In genomic region chr15:89812847-89813320, GRCh38 we compare ENCODE assay signal across 16 cellular contexts. TPM values are rescaled to one million over a fixed set of nuclear protein-coding genes. Genes with fewer than 3 reads are reported as not detected.
DNase-seq lines count a peak whose midpoint lies in the region; ATAC-seq and TF ChIP-seq lines count a peak whose summit lies in the region.
"Had no signal": no experiment of that assay in that cellular context is flagged by ENCODE, and none has a peak within 500 bp of the region (broad histone marks: within the 10 kb centered on the region; RNA-seq: fewer than 3 reads in every experiment).

No MANE protein-coding gene starts in this region.

- no peak overlapping the region for H4K91ac ChIP-seq in trophoblast cell (ENCODE audit: low read depth, low read length)

- peaks cover 22 to 44% (median 31%) of the 10 kb centered on the region in 11 experiments; a peak in 20 of 22 replicates for H3K27me3 ChIP-seq in BLaER1 treated with 17β-estradiol and CSF1 and Interleukin-3, amounts not matched to agents 10 nM and 100 nM
- peaks cover 27% of the 10 kb centered on the region for H3K27me3 ChIP-seq in trophoblast cell (ENCODE audit: insufficient read depth, low read length)

- H3K4me3 Mint-ChIP-seq in natural killer cell treated with Interleukin-12 subunit alpha and Interleukin-12 subunit beta and Interleukin-15 and Interleukin-18, amount 100 ng/mL, for 72 hours, result no peak overlapping the region
- H3K4me3 Mint-ChIP-seq: activated naive CD4-positive, alpha-beta T cell treated with anti-CD3 and anti-CD28 coated beads for 36 hours; WTC11 had no signal

- peaks cover 4 to 10% of the 10 kb centered on the region in 2 donors for H3K4me1 Mint-ChIP-seq in natural killer cell treated with Interleukin-12 subunit alpha and Interleukin-12 subunit beta and Interleukin-15 and Interleukin-18, amount 100 ng/mL, for 72 hours (ENCODE audit: low read depth in 2 of 2)
- H3K4me1 Mint-ChIP-seq: central memory CD8-positive, alpha-beta T cell had no signal

- H3K4me3 ChIP-seq in BLaER1 treated with 17β-estradiol and CSF1 and Interleukin-3, amounts not matched to agents 10 nM and 100 nM, result peak overlapping the region in 2 of 10 experiments; percentile 78 to 82; a peak in 4 of 20 replicates
- H3K4me3 ChIP-seq in fibroblast of mammary gland (ENCODE audit: control insufficient read depth, low read depth, low read length), result peak overlapping the region; percentile 89
- H3K4me3 ChIP-seq in trophoblast cell (ENCODE audit: low read depth, low read length), result no peak overlapping the region
- H3K4me3 ChIP-seq: lung had no signal

- H3K4ac ChIP-seq in trophoblast cell (ENCODE audit: low read depth, low read length), result no peak overlapping the region

- no peak overlapping the region for H3K23ac ChIP-seq in trophoblast cell (ENCODE audit: low read length)

- intact Hi-C loops in sciatic nerve (cut with DNase I), result no loop called here

- H2AFZ ChIP-seq in trophoblast cell (ENCODE audit: insufficient read depth, low read length, poor library complexity), result no peak overlapping the region

- no peak overlapping the region; a peak in 3 of 22 replicates for H3K27ac ChIP-seq in BLaER1 treated with 17β-estradiol and CSF1 and Interleukin-3, amounts not matched to agents 10 nM and 100 nM
- H3K27ac ChIP-seq in VCaP, result peak overlapping the region; percentile 98
- no peak overlapping the region for H3K27ac ChIP-seq in trophoblast cell (ENCODE audit: low read depth, low read length)
- H3K27ac ChIP-seq: thoracic aorta had no signal

- H3K4me2 ChIP-seq in BLaER1 treated with 17β-estradiol and CSF1 and Interleukin-3, amounts not matched to agents 10 nM and 100 nM, result peak overlapping the region in 8 of 11 experiments; percentile 15 to 94 (median 82); a peak in 9 of 22 replicates
- H3K4me2 ChIP-seq in trophoblast cell (ENCODE audit: low read length), result no peak overlapping the region

- H3K9me3 ChIP-seq in BLaER1 treated with 17β-estradiol and CSF1 and Interleukin-3, amounts not matched to agents 10 nM and 100 nM (replicated peaks in 1 of 11), result peaks cover 0 to 8% (median 6%) of the 10 kb centered on the region in 11 experiments; a peak in 16 of 22 replicates
- peaks cover 9% of the 10 kb centered on the region for H3K9me3 ChIP-seq in trophoblast cell (ENCODE audit: insufficient read depth, low read depth, low read length)
- H3K9me3 ChIP-seq: thoracic aorta had no signal

- no peak for DNase-seq in fibroblast of mammary gland (ENCODE audit: low read depth)
- no peak for DNase-seq in sciatic nerve (ENCODE audit: low spot score)
- DNase-seq in activated CD8-positive, alpha-beta memory T cell treated with anti-CD3 and anti-CD28 coated beads, Interleukin-2, amount 50 U/mL, for 48 hours, result no peak
- DNase-seq in trophoblast cell, result no peak
- DNase-seq in natural killer cell treated with Interleukin-12 subunit alpha and Interleukin-12 subunit beta and Interleukin-15 and Interleukin-18, amount 100 ng/mL, for 72 hours (ENCODE audit: low spot score), result no peak
- DNase-seq: activated naive CD4-positive, alpha-beta T cell treated with anti-CD3 and anti-CD28 coated beads for 36 hours; C1 segment of cervical spinal cord; NCI-H1105; nucleus accumbens had no signal

- H2BK5ac ChIP-seq in trophoblast cell (ENCODE audit: low read depth, low read length, poor library complexity), result no peak overlapping the region

- H3K27me3 Mint-ChIP-seq in natural killer cell treated with Interleukin-12 subunit alpha and Interleukin-12 subunit beta and Interleukin-15 and Interleukin-18, amount 100 ng/mL, for 72 hours, result peaks cover 20 to 21% of the 10 kb centered on the region in 2 donors

- peak; percentile 16 for ATAC-seq in sciatic nerve
- no peak for ATAC-seq in HG02885 (IDR thresholded peaks at IDR 0.05; ENCODE audit: poor library complexity, unreplicated experiment)
- ATAC-seq in natural killer cell treated with Interleukin-12 subunit alpha and Interleukin-12 subunit beta and Interleukin-15 and Interleukin-18, amount 100 ng/mL, for 72 hours, result no peak
- ATAC-seq: WTC11 had no signal

- H3K36me3 ChIP-seq in BLaER1 treated with 17β-estradiol and CSF1 and Interleukin-3, amounts not matched to agents 10 nM and 100 nM, result no peaks in the 10 kb centered on the region; a peak in 2 of 22 replicates
- H3K36me3 ChIP-seq in trophoblast cell (ENCODE audit: control insufficient read depth in 1 of 2, insufficient read depth in 2 of 2, low read length in 2 of 2), result no peaks in the 10 kb centered on the region
- H3K36me3 ChIP-seq: thoracic aorta had no signal

- H3K36me3 Mint-ChIP-seq in natural killer cell treated with Interleukin-12 subunit alpha and Interleukin-12 subunit beta and Interleukin-15 and Interleukin-18, amount 100 ng/mL, for 72 hours, result peaks cover 12% of the 10 kb centered on the region

- H3K14ac ChIP-seq in trophoblast cell (ENCODE audit: low read length), result no peak overlapping the region

- H3K79me1 ChIP-seq in trophoblast cell (ENCODE audit: low read length), result no peaks in the 10 kb centered on the region

- H3K9ac ChIP-seq in BLaER1 treated with 17β-estradiol and CSF1 and Interleukin-3, amounts not matched to agents 10 nM and 100 nM, result peak overlapping the region in 3 of 11 experiments; percentile 76 to 81 (median 78); a peak in 2 of 22 replicates
- no peak overlapping the region for H3K9ac ChIP-seq in trophoblast cell (ENCODE audit: low read length)

- no peak overlapping the region for H2BK12ac ChIP-seq in trophoblast cell (ENCODE audit: low read length)

- no peak overlapping the region for H4K12ac ChIP-seq in trophoblast cell (ENCODE audit: low read depth, low read length)

- no peak overlapping the region for H4K8ac ChIP-seq in trophoblast cell (ENCODE audit: low read depth, low read length)

- no peaks in the 10 kb centered on the region for H3K9me3 Mint-ChIP-seq in natural killer cell treated with Interleukin-12 subunit alpha and Interleukin-12 subunit beta and Interleukin-15 and Interleukin-18, amount 100 ng/mL, for 72 hours
- H3K9me3 Mint-ChIP-seq: activated naive CD4-positive, alpha-beta T cell treated with anti-CD3 and anti-CD28 coated beads for 36 hours; central memory CD8-positive, alpha-beta T cell had no signal

- H2BK120ac ChIP-seq in trophoblast cell (ENCODE audit: insufficient read depth, low read length, poor library complexity), result no peak overlapping the region

- no CpG with 5 or more reads among the region's 7 CpGs for WGBS in trophoblast cell (ENCODE audit: extremely low coverage, insufficient coverage, insufficient read length)

- peaks cover 14 to 35% (median 26%) of the 10 kb centered on the region in 10 experiments for H3K4me1 ChIP-seq in BLaER1 treated with 17β-estradiol and CSF1 and Interleukin-3, amounts not matched to agents 10 nM and 100 nM
- H3K4me1 ChIP-seq in trophoblast cell (ENCODE audit: control insufficient read depth in 1 of 2, insufficient read depth in 2 of 2, low read length in 2 of 2), result peaks cover 5 to 6% of the 10 kb centered on the region in 2 experiments

- peaks cover 0 to 52% (median 6%) of the 10 kb centered on the region in 11 experiments; a peak in 11 of 22 replicates for H4K20me1 ChIP-seq in BLaER1 treated with 17β-estradiol and CSF1 and Interleukin-3, amounts not matched to agents 10 nM and 100 nM

- TF ChIP-seq CTCF in VCaP (conservative IDR thresholded peaks at IDR 0.05) (no peak), fibroblast of mammary gland (conservative IDR thresholded peaks at IDR 0.05; ENCODE audit: control insufficient read depth, insufficient read depth, low read depth, low read length) (no peak)

- H3K79me2 ChIP-seq in trophoblast cell (ENCODE audit: control insufficient read depth, insufficient read depth, low read length, poor library complexity), result no peaks in the 10 kb centered on the region

- H3K27ac Mint-ChIP-seq in natural killer cell treated with Interleukin-12 subunit alpha and Interleukin-12 subunit beta and Interleukin-15 and Interleukin-18, amount 100 ng/mL, for 72 hours, result no peak overlapping the region
- H3K27ac Mint-ChIP-seq: activated naive CD4-positive, alpha-beta T cell treated with anti-CD3 and anti-CD28 coated beads for 36 hours; WTC11 had no signal

- no peak overlapping the region for H2AK5ac ChIP-seq in trophoblast cell (ENCODE audit: low read length)

- no peak overlapping the region for H3K18ac ChIP-seq in trophoblast cell (ENCODE audit: low read length)

RNA-seq across cellular contexts. Expression of gene ANPEP, which starts 1.8 kb away (rescaled TPM):
- 53.7 TPM for total RNA-seq in sciatic nerve
- 0.23 and 0.40 TPM in 2 replicates for polyA plus RNA-seq in trophoblast cell (2013)
- total RNA-seq in natural killer cell treated with Interleukin-12 subunit alpha and Interleukin-12 subunit beta and Interleukin-15 and Interleukin-18, amount 100 ng/mL, for 72 hours, result 1 to 10 TPM in 1 of 2 donors, not detected in 1; 3.2 TPM
- total RNA-seq: activated naive CD4-positive, alpha-beta T cell treated with anti-CD3 and anti-CD28 coated beads for 36 hours had no signal

RNA-seq across cellular contexts. Expression of gene MESP2, which starts 36.8 kb away (rescaled TPM):
- total RNA-seq in sciatic nerve, result 0.45 TPM
- polyA plus RNA-seq in trophoblast cell (2013), result 0.10 and 0.22 TPM in 2 replicates
- not detected for total RNA-seq in natural killer cell treated with Interleukin-12 subunit alpha and Interleukin-12 subunit beta and Interleukin-15 and Interleukin-18, amount 100 ng/mL, for 72 hours
- total RNA-seq: activated naive CD4-positive, alpha-beta T cell treated with anti-CD3 and anti-CD28 coated beads for 36 hours had no signal

Comparison
In these comparisons a context has a peak if more than half of its experiments do, and no peak if none do; other contexts are left out.
1. RNA of gene ANPEP, which starts 1.8 kb away (total RNA-seq): 53.7 TPM in sciatic nerve (single experiment); 3.2 TPM in natural killer cell treated with Interleukin-12 subunit alpha and Interleukin-12 subunit beta and Interleukin-15 and Interleukin-18, amount 100 ng/mL, for 72 hours; every median in the first group is over 10 times any median in the second.